ENCODE assay signal across 27 cellular contexts in the genomic region with DNA sequence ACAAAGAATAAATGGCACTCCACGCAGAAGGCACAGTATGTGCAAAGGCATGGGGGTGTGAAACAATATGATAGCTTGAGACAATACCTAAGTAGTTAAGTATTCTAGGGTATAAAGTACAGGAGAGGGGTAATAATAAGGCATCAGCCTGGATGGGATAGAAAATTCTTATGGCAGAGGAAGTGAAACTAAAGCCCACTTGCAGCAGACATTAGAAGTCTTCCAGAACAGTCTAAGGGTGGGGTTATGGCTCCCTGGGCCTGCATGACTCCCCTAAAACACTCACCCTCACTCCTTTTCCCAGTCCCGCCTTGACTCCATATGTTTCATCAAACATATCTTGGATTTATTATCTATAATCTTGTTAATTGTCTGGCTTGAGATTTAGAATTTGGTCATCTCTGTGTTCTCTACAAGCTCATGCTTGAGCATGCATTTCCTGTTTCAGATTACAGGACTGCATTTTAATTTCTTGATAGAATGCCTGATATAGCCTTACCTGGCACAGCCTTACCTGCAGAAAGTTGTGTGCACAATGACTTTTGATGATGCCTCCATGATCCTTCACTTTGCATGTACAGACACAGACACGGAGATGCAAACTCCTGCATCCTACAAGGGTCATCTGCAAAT. TPM values are rescaled to one million over a fixed set of nuclear protein-coding genes. Genes with fewer than 3 reads are reported as not detected.
A peak's percentile ranks its signal among the peaks of the same experiment; 100 is the strongest.
DNase-seq lines count a peak whose midpoint lies in the region; ATAC-seq, FAIRE-seq and TF ChIP-seq lines count a peak whose summit lies in the region.
"Had no signal": no experiment of that assay in that cellular context is flagged by ENCODE, and none has a peak within 500 bp of the region (broad histone marks: within the 10 kb centered on the region; RNA-seq: fewer than 3 reads in every experiment).

No MANE protein-coding gene starts in this region.

- peak overlapping the region; percentile 17 for H2AFZ ChIP-seq in parathyroid adenoma
- H2AFZ ChIP-seq: GM23248, neural progenitor cell had no signal

- H3K4me2 ChIP-seq in parathyroid adenoma (ENCODE audit: low read length): no peak overlapping the region
- H3K4me2 ChIP-seq: neural progenitor cell, smooth muscle cell had no signal

- H3K36me3 Mint-ChIP-seq in CD4-positive, alpha-beta T cell (ENCODE audit: low read depth): peaks cover 4% of the 10 kb centered on the region
- H3K36me3 Mint-ChIP-seq: neural progenitor cell had no signal

- TF ChIP-seq CTCF in CD4-positive, alpha-beta T cell (IDR thresholded peaks at IDR 0.05): no peak
- TF ChIP-seq CTCF in bronchial epithelial cell (IDR thresholded peaks at IDR 0.05; ENCODE audit: insufficient read depth, low read length, severe bottlenecking): no peak
- TF ChIP-seq CTCF in parathyroid adenoma (IDR thresholded peaks at IDR 0.05): no peak

- intact Hi-C loops in CD4-positive, alpha-beta T cell (cut with DNase I, micrococcal nuclease): no loop called here

- H3K4me3 Mint-ChIP-seq in CD4-positive, alpha-beta T cell: peak overlapping the region; percentile 39
- H3K4me3 Mint-ChIP-seq: activated CD4-positive, alpha-beta T cell treated with anti-CD3 and anti-CD28 coated beads, Interleukin-2, amount 10 ng/mL, durations not matched to agents 24 days and 14 days; activated naive CD8-positive, alpha-beta T cell treated with anti-CD3 and anti-CD28 coated beads, Interleukin-2, amount 10 ng/mL, durations not matched to agents 7 days and 5 days; activated T-helper 17 cell treated with anti-CD3 and anti-CD28 coated beads, Interleukin-2, amount 50 U/mL, for 72 hours; endodermal cell; neural progenitor cell; stimulated activated naive CD8-positive, alpha-beta T cell treated with anti-CD3 and anti-CD28 coated beads, Interleukin-15, amount 100 ng/mL, for 72 hours had no signal

- no peaks in the 10 kb centered on the region for H3K27me3 ChIP-seq in CD4-positive, alpha-beta T cell (ENCODE audit: control insufficient read depth, insufficient read depth, low read length)
- H3K27me3 ChIP-seq in bronchial epithelial cell (ENCODE audit: control insufficient read depth, insufficient read depth, low read length) (no peaks in the 10 kb centered on the region), parathyroid adenoma (ENCODE audit: control insufficient read depth, insufficient read depth, low read length) (no peaks in the 10 kb centered on the region)
- H3K27me3 ChIP-seq: brain microvascular endothelial cell, neural progenitor cell, tibial nerve had no signal

- no peak for FAIRE-seq in bronchial epithelial cell (lab: Jason Lieb, UNC)
- FAIRE-seq: colon, K562, TTC549 had no signal

- H3K79me2 ChIP-seq in parathyroid adenoma: no peaks in the 10 kb centered on the region

- no peak for DNase-seq in CD4-positive, alpha-beta T cell
- DNase-seq in NOMO-1 treated with DMSO at 0.1 percent for 48 hours (lab: John Stamatoyannopoulos, UW; ENCODE audit: unreplicated experiment) (peak; percentile 44), bronchial epithelial cell (ENCODE audit: low read depth) (peak; percentile 30), activated T-cell treated with anti-CD3 and anti-CD28 coated beads for 4 hours (no peak), amniotic stem cell (lab: John Stamatoyannopoulos, UW) (no peak), inferior parietal cortex (ENCODE audit: extremely low spot score) (no peak)
- DNase-seq: activated CD4-positive, alpha-beta T cell treated with anti-CD3 and anti-CD28 coated beads, Interleukin-2, amount 10 ng/mL, durations not matched to agents 24 days and 14 days; activated naive CD8-positive, alpha-beta T cell treated with anti-CD3 and anti-CD28 coated beads, Interleukin-2, amount 10 ng/mL, durations not matched to agents 7 days and 5 days; brain microvascular endothelial cell; endodermal cell; glutamatergic neuron; NCI-H1105; NCI-H2081; stimulated activated CD4-positive, alpha-beta T cell treated with anti-CD3 and anti-CD28 coated beads, Interleukin-2, amount 100 ng/mL, for 48 hours; stimulated activated naive CD8-positive, alpha-beta T cell treated with anti-CD3 and anti-CD28 coated beads, Interleukin-15, amount 100 ng/mL, for 72 hours; SW 1271 had no signal

- no peaks in the 10 kb centered on the region for H3K27me3 Mint-ChIP-seq in CD4-positive, alpha-beta T cell
- H3K27me3 Mint-ChIP-seq: activated T-helper 17 cell treated with anti-CD3 and anti-CD28 coated beads, Interleukin-2, amount 50 U/mL, for 72 hours had no signal

- no peak overlapping the region for H3K27ac ChIP-seq in CD4-positive, alpha-beta T cell (ENCODE audit: low read depth, low read length)
- H3K27ac ChIP-seq in parathyroid adenoma: peak overlapping the region; percentile 8
- H3K27ac ChIP-seq: brain microvascular endothelial cell, GM23248, neural progenitor cell, tibial nerve had no signal

- no peak overlapping the region for H3K9ac ChIP-seq in parathyroid adenoma
- H3K9ac ChIP-seq: GM23248, neural progenitor cell had no signal

- POLR2A ChIA-PET in CD4-positive, alpha-beta T cell (lab: Charles Lee): interaction anchor here (1.3 kb wide), 1 partner anchor 73 kb away, joined by 3 read pairs; no protein-coding TSS in a partner anchor

- H3K4me1 Mint-ChIP-seq in CD4-positive, alpha-beta T cell (ENCODE audit: low read depth): peaks cover 69% of the 10 kb centered on the region

- no peaks in the 10 kb centered on the region for H3K9me3 Mint-ChIP-seq in CD4-positive, alpha-beta T cell
- H3K9me3 Mint-ChIP-seq: activated CD4-positive, alpha-beta T cell treated with anti-CD3 and anti-CD28 coated beads, Interleukin-2, amount 10 ng/mL, durations not matched to agents 24 days and 14 days; activated naive CD8-positive, alpha-beta T cell treated with anti-CD3 and anti-CD28 coated beads, Interleukin-2, amount 10 ng/mL, durations not matched to agents 7 days and 5 days; endodermal cell; stimulated activated naive CD8-positive, alpha-beta T cell treated with anti-CD3 and anti-CD28 coated beads, Interleukin-15, amount 100 ng/mL, for 72 hours had no signal

- peak overlapping the region; percentile 56 for H3K27ac Mint-ChIP-seq in CD4-positive, alpha-beta T cell
- H3K27ac Mint-ChIP-seq: activated CD4-positive, alpha-beta T cell treated with anti-CD3 and anti-CD28 coated beads, Interleukin-2, amount 10 ng/mL, durations not matched to agents 24 days and 14 days; activated naive CD8-positive, alpha-beta T cell treated with anti-CD3 and anti-CD28 coated beads, Interleukin-2, amount 10 ng/mL, durations not matched to agents 7 days and 5 days; activated T-helper 17 cell treated with anti-CD3 and anti-CD28 coated beads, Interleukin-2, amount 50 U/mL, for 72 hours; endodermal cell; neural progenitor cell; stimulated activated naive CD8-positive, alpha-beta T cell treated with anti-CD3 and anti-CD28 coated beads, Interleukin-15, amount 100 ng/mL, for 72 hours had no signal

- CTCF ChIA-PET in CD4-positive, alpha-beta T cell (lab: Charles Lee): no interaction called here

- H3K9me3 ChIP-seq in CD4-positive, alpha-beta T cell (ENCODE audit: control insufficient read depth, low read length): no peaks in the 10 kb centered on the region
- H3K9me3 ChIP-seq in parathyroid adenoma (ENCODE audit: control insufficient read depth, low read length): no peaks in the 10 kb centered on the region
- H3K9me3 ChIP-seq: tibial nerve had no signal

- peaks cover 17% of the 10 kb centered on the region for H3K4me1 ChIP-seq in parathyroid adenoma

- no peak for ATAC-seq in CD4-positive, alpha-beta T cell (ENCODE audit: poor library complexity)
- ATAC-seq in GM21576 (IDR thresholded peaks at IDR 0.05; ENCODE audit: unreplicated experiment): no peak
- ATAC-seq: activated T-helper 17 cell treated with anti-CD3 and anti-CD28 coated beads, Interleukin-2, amount 50 U/mL, for 72 hours; K562; left lobe of liver; stimulated activated naive CD8-positive, alpha-beta T cell treated with anti-CD3 and anti-CD28 coated beads, Interleukin-15, amount 100 ng/mL, for 72 hours had no signal

- no peak overlapping the region for H3K4me3 ChIP-seq in bronchial epithelial cell (ENCODE audit: low read depth, low read length)
- no peak overlapping the region for H3K4me3 ChIP-seq in parathyroid adenoma (ENCODE audit: low read depth, low read length)
- H3K4me3 ChIP-seq: GM23248, K562, neural progenitor cell, smooth muscle cell, tibial nerve had no signal

- no peaks in the 10 kb centered on the region for H3K36me3 ChIP-seq in bronchial epithelial cell (ENCODE audit: control insufficient read depth, insufficient read depth, low read length)
- H3K36me3 ChIP-seq in parathyroid adenoma (ENCODE audit: control insufficient read depth, insufficient read depth, low read length): no peaks in the 10 kb centered on the region
- H3K36me3 ChIP-seq: brain microvascular endothelial cell, neural progenitor cell, tibial nerve had no signal

RNA-seq across cellular contexts. Expression of a gene that starts 28.5 kb away (rescaled TPM):
- total RNA-seq in CD4-positive, alpha-beta T cell: 100 to 1,000 TPM in 1 of 2 experiments, 10 to 100 TPM in 1; 99.2 to 102 TPM
- 468 and 656 TPM in 2 replicates for total RNA-seq in bronchial epithelial cell

RNA-seq across cellular contexts. Expression of a gene that starts 35.8 kb away (rescaled TPM):
- total RNA-seq in CD4-positive, alpha-beta T cell: not detected
- not detected in 2 replicates for total RNA-seq in bronchial epithelial cell
- total RNA-seq: activated CD4-positive, alpha-beta T cell treated with anti-CD3 and anti-CD28 coated beads, Interleukin-2, amount 10 ng/mL, durations not matched to agents 24 days and 14 days; activated naive CD8-positive, alpha-beta T cell treated with anti-CD3 and anti-CD28 coated beads, Interleukin-2, amount 10 ng/mL, durations not matched to agents 7 days and 5 days; activated T-helper 17 cell treated with anti-CD3 and anti-CD28 coated beads, Interleukin-2, amount 50 U/mL, for 72 hours; GM23248; K562; left lobe of liver; smooth muscle cell; tibial nerve had no signal

RNA-seq across cellular contexts. Expression of a gene that starts 50.5 kb away (rescaled TPM):
- 10 to 100 TPM in 1 of 2 experiments, 1 to 10 TPM in 1; 9.2 to 10.6 TPM for total RNA-seq in CD4-positive, alpha-beta T cell
- 10.3 and 16.8 TPM in 2 replicates for total RNA-seq in bronchial epithelial cell

RNA-seq across cellular contexts. Expression of a gene that starts 50.9 kb away (rescaled TPM):
- 10 to 100 TPM; 40.2 to 42.5 TPM for total RNA-seq in CD4-positive, alpha-beta T cell
- total RNA-seq in bronchial epithelial cell: 205 and 229 TPM in 2 replicates

Comparison
In these comparisons a context has a peak if more than half of its experiments do, and no peak if none do; other contexts are left out.
1. DNase-seq: peak in NOMO-1 treated with DMSO at 0.1 percent for 48 hours (single experiment) and bronchial epithelial cell (single experiment); none in CD4-positive, alpha-beta T cell (0 of 10), activated T-cell treated with anti-CD3 and anti-CD28 coated beads for 4 hours (single experiment), amniotic stem cell (single experiment) and inferior parietal cortex (single experiment).